8 cellular contexts compared by ENCODE assay signal in genomic region chr3:184284696-184285095, GRCh38. TPM values are rescaled to one million over a fixed set of nuclear protein-coding genes. Genes with fewer than 3 reads are reported as not detected.
DNase-seq lines count a peak whose midpoint lies in the region; ATAC-seq, FAIRE-seq and TF ChIP-seq lines count a peak whose summit lies in the region.

No MANE protein-coding gene starts in this region.

- no peak overlapping the region for H3K4me3 ChIP-seq in OCI-LY7 (ENCODE audit: low read depth, low read length, poor library complexity, severe bottlenecking)
- H3K4me3 ChIP-seq in cardiac fibroblast (replicated peaks in 1 of 2; ENCODE audit: low read depth in 2 of 2, low read length in 2 of 2) = no peak overlapping the region
- no peak overlapping the region for H3K4me3 ChIP-seq in HepG2 (replicated peaks in 1 of 3; ENCODE audit: insufficient read depth in 1 of 3, low read depth in 2 of 3, low read length in 3 of 3)

- no peaks in the 10 kb centered on the region for H4K20me1 ChIP-seq in OCI-LY7 (ENCODE audit: insufficient read depth, low read length)
- H4K20me1 ChIP-seq in HepG2 (ENCODE audit: insufficient read depth, low read length) = 0 out of 2 replicates have a peak, but pooled peaks cover 3% of the 10 kb centered on the region

- intact Hi-C loops in OCI-LY7 (cut with micrococcal nuclease; ENCODE audit: unreplicated experiment) = loop anchor here (5.0 kb wide), 1 partner anchor 32 kb away; no protein-coding TSS in a partner anchor
- intact Hi-C loops in HepG2 (cut with micrococcal nuclease; ENCODE audit: unreplicated experiment) = loop anchor here (1.0 to 10.0 kb wide), 4 partner anchors 23 to 387 kb away; partner anchors contain the start of genes ALG3, CAMK2N2, EEF1AKMT4 and VWA5B2

- no peaks in the 10 kb centered on the region for H3K79me2 ChIP-seq in OCI-LY7 (ENCODE audit: insufficient read depth, low read depth, low read length)
- H3K79me2 ChIP-seq in HepG2 (ENCODE audit: insufficient read depth, low read length) = no peaks in the 10 kb centered on the region

- no peak overlapping the region for H3K27ac ChIP-seq in OCI-LY7 (ENCODE audit: low read depth, low read length, poor library complexity, severe bottlenecking)
- no peak overlapping the region for H3K27ac ChIP-seq in HepG2 (ENCODE audit: extremely low read length, insufficient read depth, low read length)

- no peaks in the 10 kb centered on the region for H3K36me3 ChIP-seq in OCI-LY7 (ENCODE audit: insufficient read depth, low read length)
- no peaks in the 10 kb centered on the region for H3K36me3 ChIP-seq in HepG2 (replicated peaks in 1 of 2; ENCODE audit: control insufficient read depth in 1 of 2, insufficient read depth in 2 of 2, low read length in 2 of 2)

- TF ChIP-seq RAD21 in HepG2 (CRISPR knock-in tag; IDR thresholded peaks at IDR 0.05) = peak; percentile 68

- in situ Hi-C loops in KBM-7 (cut with MboI; ENCODE audit: low pct_unique_long_range_greater_than_20kb, low sequenced_read_pairs) = loop anchor here (25.0 kb wide), 1 partner anchor 397 kb away; the partner anchor contains the start of gene PARL
- in situ Hi-C loops in HepG2 (cut with HindIII; ENCODE audit: extremely low pct_ligation_motif_present, low pct_unique_long_range_greater_than_20kb) = no loop called here

- peak; percentile 90 for ATAC-seq in HepG2
- no peak for ATAC-seq in omental fat pad (ENCODE audit: low FRiP score)
- ATAC-seq in HG03280 (IDR thresholded peaks at IDR 0.05; ENCODE audit: unreplicated experiment) = no peak

- H3K9me3 ChIP-seq in OCI-LY7 (ENCODE audit: low read length) (no peaks in the 10 kb centered on the region), HepG2 (ENCODE audit: low read length) (no peaks in the 10 kb centered on the region)

- no peak overlapping the region for H3K9ac ChIP-seq in HepG2 (ENCODE audit: insufficient read depth, low read depth, low read length)

- H2AFZ ChIP-seq in OCI-LY7 (ENCODE audit: low read length) = no peak overlapping the region
- no peak overlapping the region for H2AFZ ChIP-seq in HepG2 (ENCODE audit: low read length)

- POLR2A ChIA-PET in OCI-LY7 (lab: Charles Lee) = no interaction called here
- POLR2A ChIA-PET in HepG2 (lab: Yijun Ruan, JAX) = no interaction called here

- BruUV-seq in OCI-LY7 (replicated peaks; lab: Mats Ljungman, UMichigan) (no TSS peak), HepG2 (replicated peaks; lab: Mats Ljungman, UMichigan) (no TSS peak)

- H3K4me1 ChIP-seq in OCI-LY7 (ENCODE audit: insufficient read depth, low read length, poor library complexity, severe bottlenecking) = no peaks in the 10 kb centered on the region
- H3K4me1 ChIP-seq in HepG2 (ENCODE audit: insufficient read depth, low read length) = peaks cover 6% of the 10 kb centered on the region

- peaks cover 3 to 43% of the 10 kb centered on the region in 2 experiments; a peak in 4 of 5 replicates for H3K27me3 ChIP-seq in HepG2 (ENCODE audit: control insufficient read depth in 1 of 2, insufficient read depth in 2 of 2, low read length in 2 of 2)

- no peak for TF ChIP-seq POLR2A in HepG2 (IDR thresholded peaks at IDR 0.05; ENCODE audit: insufficient read depth in 1 of 2, low read depth in 2 of 2, low read length in 2 of 2)

- WGBS in HepG2 (ENCODE audit: low lambda C conversion rate) = 0% methylated on average over 4 of the region's 4 CpGs

- peak; percentile 66 for TF ChIP-seq CTCF in OCI-LY7 (conservative IDR thresholded peaks at IDR 0.05; ENCODE audit: low read length)
- peak; percentile 49 for TF ChIP-seq CTCF in cardiac fibroblast (IDR thresholded peaks at IDR 0.05; ENCODE audit: low read depth, low read length)
- peak; percentile 66 for TF ChIP-seq CTCF in HepG2 (CRISPR knock-in tag; IDR thresholded peaks at IDR 0.05)
- no peak for TF ChIP-seq CTCF in omental fat pad (IDR thresholded peaks at IDR 0.05)

- H3K4me2 ChIP-seq in OCI-LY7 (ENCODE audit: low read length) (no peak overlapping the region), HepG2 (ENCODE audit: low read depth, low read length) (no peak overlapping the region)

- no peaks in the 10 kb centered on the region for H3K9me2 ChIP-seq in OCI-LY7 (ENCODE audit: insufficient read depth, low read length)

- CTCF ChIA-PET in OCI-LY7 (lab: Charles Lee; ENCODE audit: unreplicated experiment) = no interaction called here
- CTCF ChIA-PET in HepG2 (lab: Yijun Ruan, JAX; ENCODE audit: low intra/inter-chr PET ratio, low total read pairs) = no interaction called here

- TF ChIP-seq EP300 in HepG2 (IDR thresholded peaks at IDR 0.05; ENCODE audit: low read depth in 2 of 2, low read length in 2 of 2) (no peak), HepG2 (CRISPR knock-in tag; IDR thresholded peaks at IDR 0.05; ENCODE audit: borderline replicate concordance) (no peak)

- FAIRE-seq in HepG2 (lab: Jason Lieb, UNC) = peak; percentile 77

- DNase-seq in DMS79 treated with DMSO at 0.1 percent for 48 hours (lab: John Stamatoyannopoulos, UW) = peak; percentile 46
- DNase-seq in KBM-7 = peak; percentile 75
- DNase-seq in OCI-LY7 (ENCODE audit: low spot score) = peak; percentile 47
- peak; percentile 79 to 92 for DNase-seq in cardiac fibroblast (ENCODE audit: low read depth in 2 of 2)
- peak; percentile 58 for DNase-seq in HepG2 (ENCODE audit: low spot score)
- no peak for DNase-seq in cortex of kidney (lab: John Stamatoyannopoulos, UW)
- DNase-seq in omental fat pad (ENCODE audit: low spot score) = no peak

RNA-seq across cellular contexts. Expression of gene ECE2, which starts 8.9 kb away (rescaled TPM):
- total RNA-seq in OCI-LY7 (2014; rRNA removed; shearing (Covaris generic)) = not detected in 2 replicates
- total RNA-seq in OCI-LY7 (2022) = not detected in 2 replicates
- not detected in 2 replicates for total RNA-seq in HepG2 (2016; rRNA removed; fragmentation: Illumina TruSeq; extraction: Trizol)
- not detected in 2 replicates for total RNA-seq in HepG2 (2016; cell fraction: cytosol; rRNA removed; fragmentation: Illumina TruSeq; extraction: Trizol; ENCODE audit: low read depth)
- total RNA-seq in HepG2 (2016; cell fraction: insoluble cytoplasmic fraction; rRNA removed; fragmentation: Illumina TruSeq; extraction: Trizol) = not detected in 2 replicates
- not detected in 2 replicates for total RNA-seq in HepG2 (2016; cell fraction: membrane; rRNA removed; fragmentation: Illumina TruSeq; extraction: Trizol)
- not detected in 2 replicates for total RNA-seq in HepG2 (2016; cell fraction: nucleus; rRNA removed; fragmentation: Illumina TruSeq; extraction: Trizol)
- polyA plus RNA-seq in HepG2 (2011; rRNA removed) = 0.03 TPM in 1 of 2 replicates, not detected in the other
- not detected in 2 replicates for polyA plus RNA-seq in HepG2 (2011; cell fraction: cytosol; rRNA removed)
- 0.10 and 0.16 TPM in 2 replicates for polyA plus RNA-seq in HepG2 (2011; cell fraction: nucleus; rRNA removed)
- not detected in 2 replicates for polyA plus RNA-seq in HepG2 (2012)
- not detected in 2 replicates for polyA plus RNA-seq in HepG2 (2016; cell fraction: cytosol; fragmentation: Illumina TruSeq; extraction: Trizol; ENCODE audit: low read depth)
- polyA plus RNA-seq in HepG2 (2016; cell fraction: insoluble cytoplasmic fraction; fragmentation: Illumina TruSeq; extraction: Trizol; ENCODE audit: low read depth) = not detected in 2 replicates
- polyA plus RNA-seq in HepG2 (2016; cell fraction: membrane; fragmentation: Illumina TruSeq; extraction: Trizol; ENCODE audit: low read depth) = not detected in 2 replicates
- polyA plus RNA-seq in HepG2 (2016; cell fraction: nucleus; fragmentation: Illumina TruSeq; extraction: Trizol; ENCODE audit: insufficient read depth, low read depth) = not detected in 2 replicates
- polyA minus RNA-seq in HepG2 (2011; rRNA and poly(A)+ RNA removed; ENCODE audit: low replicate concordance) = 0.14 TPM in 1 of 2 replicates, not detected in the other
- not detected in 2 replicates for polyA minus RNA-seq in HepG2 (2011; cell fraction: cytosol; rRNA and poly(A)+ RNA removed)
- polyA minus RNA-seq in HepG2 (2011; cell fraction: nucleus; rRNA and poly(A)+ RNA removed) = not detected in 2 replicates
- not detected for total RNA-seq in omental fat pad

RNA-seq across cellular contexts. Expression of gene PSMD2, which starts 14.3 kb away (rescaled TPM):
- total RNA-seq in OCI-LY7 (2014; rRNA removed; shearing (Covaris generic)) = 158 and 205 TPM in 2 replicates
- total RNA-seq in OCI-LY7 (2022) = 182 and 219 TPM in 2 replicates
- 200 and 312 TPM in 2 replicates for total RNA-seq in HepG2 (2016; rRNA removed; fragmentation: Illumina TruSeq; extraction: Trizol)
- 27.9 and 35.3 TPM in 2 replicates for total RNA-seq in HepG2 (2016; cell fraction: cytosol; rRNA removed; fragmentation: Illumina TruSeq; extraction: Trizol; ENCODE audit: low read depth)
- total RNA-seq in HepG2 (2016; cell fraction: insoluble cytoplasmic fraction; rRNA removed; fragmentation: Illumina TruSeq; extraction: Trizol) = 208 and 307 TPM in 2 replicates
- total RNA-seq in HepG2 (2016; cell fraction: membrane; rRNA removed; fragmentation: Illumina TruSeq; extraction: Trizol) = 69.9 and 70.8 TPM in 2 replicates
- total RNA-seq in HepG2 (2016; cell fraction: nucleus; rRNA removed; fragmentation: Illumina TruSeq; extraction: Trizol) = 130 and 133 TPM in 2 replicates
- 125 and 152 TPM in 2 replicates for polyA plus RNA-seq in HepG2 (2011; rRNA removed)
- 165 and 166 TPM in 2 replicates for polyA plus RNA-seq in HepG2 (2011; cell fraction: cytosol; rRNA removed)
- 110 and 125 TPM in 2 replicates for polyA plus RNA-seq in HepG2 (2011; cell fraction: nucleus; rRNA removed)
- polyA plus RNA-seq in HepG2 (2012) = 116 and 117 TPM in 2 replicates
- polyA plus RNA-seq in HepG2 (2016; cell fraction: cytosol; fragmentation: Illumina TruSeq; extraction: Trizol; ENCODE audit: low read depth) = 19.9 and 25.2 TPM in 2 replicates
- polyA plus RNA-seq in HepG2 (2016; cell fraction: insoluble cytoplasmic fraction; fragmentation: Illumina TruSeq; extraction: Trizol; ENCODE audit: low read depth) = 253 and 295 TPM in 2 replicates
- polyA plus RNA-seq in HepG2 (2016; cell fraction: membrane; fragmentation: Illumina TruSeq; extraction: Trizol; ENCODE audit: low read depth) = 36.4 and 42.7 TPM in 2 replicates
- 155 and 167 TPM in 2 replicates for polyA plus RNA-seq in HepG2 (2016; cell fraction: nucleus; fragmentation: Illumina TruSeq; extraction: Trizol; ENCODE audit: insufficient read depth, low read depth)
- polyA minus RNA-seq in HepG2 (2011; rRNA and poly(A)+ RNA removed; ENCODE audit: low replicate concordance) = 351 and 796 TPM in 2 replicates
- 127 and 152 TPM in 2 replicates for polyA minus RNA-seq in HepG2 (2011; cell fraction: cytosol; rRNA and poly(A)+ RNA removed)
- polyA minus RNA-seq in HepG2 (2011; cell fraction: nucleus; rRNA and poly(A)+ RNA removed) = 99.4 and 123 TPM in 2 replicates
- 100 to 1,000 TPM; 160 to 319 (median 213) TPM for total RNA-seq in omental fat pad

RNA-seq across cellular contexts. Expression of gene CAMK2N2, which starts 23.3 kb away (rescaled TPM):
- total RNA-seq in OCI-LY7 (2014; rRNA removed; shearing (Covaris generic)) = not detected in 2 replicates
- total RNA-seq in OCI-LY7 (2022) = 0.28 TPM in 1 of 2 replicates, not detected in the other
- total RNA-seq in HepG2 (2016; rRNA removed; fragmentation: Illumina TruSeq; extraction: Trizol) = 0.27 TPM in 1 of 2 replicates, not detected in the other
- not detected in 2 replicates for total RNA-seq in HepG2 (2016; cell fraction: cytosol; rRNA removed; fragmentation: Illumina TruSeq; extraction: Trizol; ENCODE audit: low read depth)
- 0.09 and 0.27 TPM in 2 replicates for total RNA-seq in HepG2 (2016; cell fraction: insoluble cytoplasmic fraction; rRNA removed; fragmentation: Illumina TruSeq; extraction: Trizol)
- 0.34 and 0.72 TPM in 2 replicates for total RNA-seq in HepG2 (2016; cell fraction: membrane; rRNA removed; fragmentation: Illumina TruSeq; extraction: Trizol)
- total RNA-seq in HepG2 (2016; cell fraction: nucleus; rRNA removed; fragmentation: Illumina TruSeq; extraction: Trizol) = not detected in 2 replicates
- polyA plus RNA-seq in HepG2 (2011; rRNA removed) = 0.04 and 0.12 TPM in 2 replicates
- polyA plus RNA-seq in HepG2 (2011; cell fraction: cytosol; rRNA removed) = 0.07 and 0.08 TPM in 2 replicates
- polyA plus RNA-seq in HepG2 (2011; cell fraction: nucleus; rRNA removed) = 0.09 and 0.16 TPM in 2 replicates
- polyA plus RNA-seq in HepG2 (2012) = not detected in 2 replicates
- polyA plus RNA-seq in HepG2 (2016; cell fraction: cytosol; fragmentation: Illumina TruSeq; extraction: Trizol; ENCODE audit: low read depth) = 0.95 and 1.1 TPM in 2 replicates
- not detected in 2 replicates for polyA plus RNA-seq in HepG2 (2016; cell fraction: insoluble cytoplasmic fraction; fragmentation: Illumina TruSeq; extraction: Trizol; ENCODE audit: low read depth)
- 1.00 and 1.2 TPM in 2 replicates for polyA plus RNA-seq in HepG2 (2016; cell fraction: membrane; fragmentation: Illumina TruSeq; extraction: Trizol; ENCODE audit: low read depth)
- polyA plus RNA-seq in HepG2 (2016; cell fraction: nucleus; fragmentation: Illumina TruSeq; extraction: Trizol; ENCODE audit: insufficient read depth, low read depth) = 0.46 and 0.47 TPM in 2 replicates
- polyA minus RNA-seq in HepG2 (2011; rRNA and poly(A)+ RNA removed; ENCODE audit: low replicate concordance) = 7.5 TPM in 1 of 2 replicates, not detected in the other
- polyA minus RNA-seq in HepG2 (2011; cell fraction: cytosol; rRNA and poly(A)+ RNA removed) = 0.44 TPM in 1 of 2 replicates, not detected in the other
- polyA minus RNA-seq in HepG2 (2011; cell fraction: nucleus; rRNA and poly(A)+ RNA removed) = not detected in 2 replicates
- total RNA-seq in omental fat pad = under 1 TPM in 1 of 4 donors, not detected in 3; 0.28 TPM

RNA-seq across cellular contexts. Expression of gene EIF4G1, which starts 29.7 kb away (rescaled TPM):
- 245 and 293 TPM in 2 replicates for total RNA-seq in OCI-LY7 (2014; rRNA removed; shearing (Covaris generic))
- total RNA-seq in OCI-LY7 (2022) = 350 and 412 TPM in 2 replicates
- 213 and 244 TPM in 2 replicates for total RNA-seq in HepG2 (2016; rRNA removed; fragmentation: Illumina TruSeq; extraction: Trizol)
- total RNA-seq in HepG2 (2016; cell fraction: cytosol; rRNA removed; fragmentation: Illumina TruSeq; extraction: Trizol; ENCODE audit: low read depth) = 19.7 and 27.8 TPM in 2 replicates
- total RNA-seq in HepG2 (2016; cell fraction: insoluble cytoplasmic fraction; rRNA removed; fragmentation: Illumina TruSeq; extraction: Trizol) = 208 and 223 TPM in 2 replicates
- 77.1 and 81.4 TPM in 2 replicates for total RNA-seq in HepG2 (2016; cell fraction: membrane; rRNA removed; fragmentation: Illumina TruSeq; extraction: Trizol)
- total RNA-seq in HepG2 (2016; cell fraction: nucleus; rRNA removed; fragmentation: Illumina TruSeq; extraction: Trizol) = 163 and 210 TPM in 2 replicates
- 208 and 228 TPM in 2 replicates for polyA plus RNA-seq in HepG2 (2011; rRNA removed)
- polyA plus RNA-seq in HepG2 (2011; cell fraction: cytosol; rRNA removed) = 139 and 145 TPM in 2 replicates
- 229 and 287 TPM in 2 replicates for polyA plus RNA-seq in HepG2 (2011; cell fraction: nucleus; rRNA removed)
- polyA plus RNA-seq in HepG2 (2012) = 122 and 142 TPM in 2 replicates
- polyA plus RNA-seq in HepG2 (2016; cell fraction: cytosol; fragmentation: Illumina TruSeq; extraction: Trizol; ENCODE audit: low read depth) = 15.3 and 16.7 TPM in 2 replicates
- polyA plus RNA-seq in HepG2 (2016; cell fraction: insoluble cytoplasmic fraction; fragmentation: Illumina TruSeq; extraction: Trizol; ENCODE audit: low read depth) = 217 and 276 TPM in 2 replicates
- polyA plus RNA-seq in HepG2 (2016; cell fraction: membrane; fragmentation: Illumina TruSeq; extraction: Trizol; ENCODE audit: low read depth) = 53.0 and 64.3 TPM in 2 replicates
- 324 and 332 TPM in 2 replicates for polyA plus RNA-seq in HepG2 (2016; cell fraction: nucleus; fragmentation: Illumina TruSeq; extraction: Trizol; ENCODE audit: insufficient read depth, low read depth)
- polyA minus RNA-seq in HepG2 (2011; rRNA and poly(A)+ RNA removed; ENCODE audit: low replicate concordance) = 348 and 721 TPM in 2 replicates
- polyA minus RNA-seq in HepG2 (2011; cell fraction: cytosol; rRNA and poly(A)+ RNA removed) = 122 and 123 TPM in 2 replicates
- polyA minus RNA-seq in HepG2 (2011; cell fraction: nucleus; rRNA and poly(A)+ RNA removed) = 107 and 113 TPM in 2 replicates
- total RNA-seq in omental fat pad = 100 to 1,000 TPM; 235 to 471 (median 268) TPM

RNA-seq across cellular contexts. Expression of gene EEF1AKMT4, which starts 35.2 kb away (rescaled TPM):
- 18.8 and 20.1 TPM in 2 replicates for total RNA-seq in OCI-LY7 (2014; rRNA removed; shearing (Covaris generic))
- total RNA-seq in OCI-LY7 (2022) (13.2 and 18.8 TPM in 2 replicates), HepG2 (2016; rRNA removed; fragmentation: Illumina TruSeq; extraction: Trizol) (13.1 and 16.4 TPM in 2 replicates), omental fat pad (10 to 100 TPM in 1 of 4 donors, 1 to 10 TPM in 3; 1.7 to 14.8 (median 5.5) TPM)
- total RNA-seq in HepG2 (2016; cell fraction: cytosol; rRNA removed; fragmentation: Illumina TruSeq; extraction: Trizol; ENCODE audit: low read depth) = 3.9 and 4.5 TPM in 2 replicates
- 14.7 and 16.4 TPM in 2 replicates for total RNA-seq in HepG2 (2016; cell fraction: insoluble cytoplasmic fraction; rRNA removed; fragmentation: Illumina TruSeq; extraction: Trizol)
- 7.3 and 8.6 TPM in 2 replicates for total RNA-seq in HepG2 (2016; cell fraction: membrane; rRNA removed; fragmentation: Illumina TruSeq; extraction: Trizol)
- 6.3 and 6.6 TPM in 2 replicates for total RNA-seq in HepG2 (2016; cell fraction: nucleus; rRNA removed; fragmentation: Illumina TruSeq; extraction: Trizol)
- polyA plus RNA-seq in HepG2 (2011; rRNA removed) = 14.6 and 15.8 TPM in 2 replicates
- polyA plus RNA-seq in HepG2 (2011; cell fraction: cytosol; rRNA removed) = 21.1 and 28.9 TPM in 2 replicates
- 9.1 and 9.2 TPM in 2 replicates for polyA plus RNA-seq in HepG2 (2011; cell fraction: nucleus; rRNA removed)
- polyA plus RNA-seq in HepG2 (2012) = 6.5 and 12.4 TPM in 2 replicates
- 4.8 and 4.9 TPM in 2 replicates for polyA plus RNA-seq in HepG2 (2016; cell fraction: cytosol; fragmentation: Illumina TruSeq; extraction: Trizol; ENCODE audit: low read depth)
- 17.4 and 17.7 TPM in 2 replicates for polyA plus RNA-seq in HepG2 (2016; cell fraction: insoluble cytoplasmic fraction; fragmentation: Illumina TruSeq; extraction: Trizol; ENCODE audit: low read depth)
- 7.4 and 7.6 TPM in 2 replicates for polyA plus RNA-seq in HepG2 (2016; cell fraction: membrane; fragmentation: Illumina TruSeq; extraction: Trizol; ENCODE audit: low read depth)
- 6.9 and 8.1 TPM in 2 replicates for polyA plus RNA-seq in HepG2 (2016; cell fraction: nucleus; fragmentation: Illumina TruSeq; extraction: Trizol; ENCODE audit: insufficient read depth, low read depth)
- 33.3 and 107 TPM in 2 replicates for polyA minus RNA-seq in HepG2 (2011; rRNA and poly(A)+ RNA removed; ENCODE audit: low replicate concordance)
- 4.6 and 4.7 TPM in 2 replicates for polyA minus RNA-seq in HepG2 (2011; cell fraction: cytosol; rRNA and poly(A)+ RNA removed)
- 7.3 and 9.4 TPM in 2 replicates for polyA minus RNA-seq in HepG2 (2011; cell fraction: nucleus; rRNA and poly(A)+ RNA removed)

Comparison
In these comparisons a context has a peak if more than half of its experiments do, and no peak if none do; other contexts are left out.
1. DNase-seq: peak in DMS79 treated with DMSO at 0.1 percent for 48 hours (single experiment), KBM-7 (single experiment), OCI-LY7 (single experiment), cardiac fibroblast (2 of 2) and HepG2 (single experiment); none in cortex of kidney (single experiment) and omental fat pad (single experiment).
2. CTCF ChIP-seq: peak in OCI-LY7 (single experiment), cardiac fibroblast (single experiment) and HepG2 (single experiment); none in omental fat pad (0 of 3).